ENCODE assay signal across 24 cellular contexts in genomic region chr9:10054456-10054855, GRCh38.
"Had no signal": no experiment of that assay in that cellular context is flagged by ENCODE, and none has a peak within 500 bp of the region (broad histone marks: within the 10 kb centered on the region; RNA-seq: fewer than 3 reads in every experiment).

No MANE protein-coding gene starts in this region.

- H3K9me3 ChIP-seq: esophagus muscularis mucosa, heart right ventricle, left lung, lower lobe of right lung, mucosa of descending colon had no signal

- H3K36me3 ChIP-seq: esophagus muscularis mucosa, heart right ventricle, left lung, lower lobe of right lung had no signal

- ATAC-seq: foreskin keratinocyte; heart right ventricle; left lung; lower lobe of right lung; mucosa of descending colon; naive thymus-derived CD8-positive, alpha-beta T cell had no signal

- H3K27ac ChIP-seq: coronary artery, dorsolateral prefrontal cortex, esophagus muscularis mucosa, foreskin keratinocyte, heart right ventricle, left lung, lower lobe of right lung had no signal

- DNase-seq: dermis blood vessel endothelial cell; dorsolateral prefrontal cortex; effector CD4-positive, alpha-beta T cell; effector memory CD4-positive, alpha-beta T cell; foreskin keratinocyte; glutamatergic neuron; head of caudate nucleus; heart right ventricle; hippocampal formation; immature natural killer cell; islet precursor cell; kidney; kidney glomerular epithelial cell; left lung; left ventricle myocardium superior; lower lobe of right lung; mucosa of descending colon; naive B cell; naive thymus-derived CD8-positive, alpha-beta T cell had no signal

- H3K27me3 ChIP-seq: dorsolateral prefrontal cortex, esophagus muscularis mucosa, foreskin keratinocyte, heart right ventricle, left lung had no signal

- H3K4me3 ChIP-seq: coronary artery, dorsolateral prefrontal cortex, esophagus muscularis mucosa, heart right ventricle, left lung, lower lobe of right lung, mucosa of descending colon had no signal

- H3K4me1 ChIP-seq: heart right ventricle, left lung, lower lobe of right lung had no signal

- FAIRE-seq: colon, endothelial cell of umbilical vein, frontal cortex, kidney had no signal
